Comparison of ENCODE assay signal across 17 cellular contexts in genomic region chr1:25088180-25088701, GRCh38.
DNase-seq lines count a peak whose midpoint lies in the region; ATAC-seq, FAIRE-seq and TF ChIP-seq lines count a peak whose summit lies in the region.
"Had no signal": no experiment of that assay in that cellular context is flagged by ENCODE, and none has a peak within 500 bp of the region (broad histone marks: within the 10 kb centered on the region; RNA-seq: fewer than 3 reads in every experiment).

No MANE protein-coding gene starts in this region.

- DNase-seq in K562 (ENCODE audit: extremely low read depth in 1 of 4, low spot score in 3 of 4) (no peak), right cardiac atrium (no peak), OCI-M1 (lab: John Stamatoyannopoulos, UW) (no peak)
- DNase-seq in stimulated activated naive CD8-positive, alpha-beta T cell treated with anti-CD3 and anti-CD28 coated beads, Interleukin-15, Interleukin-2, amounts not matched to agents 100 U/mL and 50 U/mL, for 24 hours, result no peak
- DNase-seq: CD4-positive, alpha-beta T cell; CD8-positive, alpha-beta memory T cell; DMS 273 treated with DMSO at 0.1 percent for 48 hours; DMS79; GF-D8; GM23248; HCEC 1CT had no signal

- TF ChIP-seq POLR2A in K562 (conservative IDR thresholded peaks at IDR 0.05), result no peak

- TF ChIP-seq CTCF in HEK293 (tag by site-specific recombination; IDR thresholded peaks at IDR 0.05), result no peak
- TF ChIP-seq CTCF in K562 (IDR thresholded peaks at IDR 0.05 in 2 of 3, conservative IDR thresholded peaks at IDR 0.05 in 1 of 3; ENCODE audit: insufficient read depth in 2 of 3, low read depth in 1 of 3, low read length in 3 of 3), result no peak

- H4K20me1 ChIP-seq in BLaER1 treated with 17β-estradiol and CSF1 and Interleukin-3, amounts not matched to agents 10 nM and 100 nM, result no peaks in the 10 kb centered on the region
- H4K20me1 ChIP-seq in K562 (replicated peaks; ENCODE audit: control insufficient read depth, insufficient read depth, low read length), result no peaks in the 10 kb centered on the region

- FAIRE-seq in K562 (lab: Jason Lieb, UNC), result no peak
- FAIRE-seq: D721Med, GM12891, GM18507, H1 had no signal

- H3K79me2 ChIP-seq in K562 (ENCODE audit: control insufficient read depth, insufficient read depth, low read length), result no peaks in the 10 kb centered on the region

- H3K4me2 ChIP-seq in BLaER1 treated with 17β-estradiol and CSF1 and Interleukin-3, amounts not matched to agents 10 nM and 100 nM, result peak overlapping the region in 9 of 11 experiments; percentile 15 to 77 (median 65); a peak in 17 of 22 replicates
- H3K4me2 ChIP-seq in K562 (ENCODE audit: insufficient read depth, low read length), result no peak overlapping the region

- no peaks in the 10 kb centered on the region for H3K36me3 ChIP-seq in BLaER1 treated with 17β-estradiol and CSF1 and Interleukin-3, amounts not matched to agents 10 nM and 100 nM
- H3K36me3 ChIP-seq in HEK293 (ENCODE audit: control insufficient read depth in 2 of 2, insufficient read depth in 1 of 2, low read length in 2 of 2), result no peaks in the 10 kb centered on the region
- no peaks in the 10 kb centered on the region for H3K36me3 ChIP-seq in K562 (ENCODE audit: control insufficient read depth, insufficient read depth, low read length)

- in situ Hi-C loops in K562 (cut with MboI), result no loop called here

- POLR2A ChIA-PET in HEK293 (lab: Yijun Ruan, JAX) (interaction anchor here (0.6 kb wide), 1 partner anchor 465 kb away, joined by 6 read pairs; no protein-coding TSS in a partner anchor), K562 (lab: Yijun Ruan, JAX) (interaction anchor here (0.7 to 0.9 kb wide), 2 partner anchors 8 to 126 kb away, joined by 4 to 5 read pairs; no protein-coding TSS in a partner anchor)

- WGBS in K562 (ENCODE audit: insufficient coverage, low coverage, missing lambda C conversion rate), result 21% methylated on average over 6 of the region's 6 CpGs
- 71% methylated on average over 6 of the region's 6 CpGs for WGBS in right cardiac atrium

- no peak overlapping the region for H2AFZ ChIP-seq in K562 (ENCODE audit: low read depth, low read length)
- H2AFZ ChIP-seq: GM23248 had no signal

- no peak for ATAC-seq in K562
- no peak for ATAC-seq in stimulated activated naive CD8-positive, alpha-beta T cell treated with anti-CD3 and anti-CD28 coated beads, Interleukin-15, Interleukin-2, amounts not matched to agents 100 U/mL and 50 U/mL, for 24 hours
- no peak for ATAC-seq in right cardiac atrium

- no peaks in the 10 kb centered on the region for H3K9me1 ChIP-seq in K562 (ENCODE audit: control insufficient read depth, insufficient read depth, low read length)

- intact Hi-C loops in K562 (cut with micrococcal nuclease), result no loop called here
- intact Hi-C loops in right cardiac atrium (cut with DNase I), result no loop called here

- no peaks in the 10 kb centered on the region for H3K27me3 ChIP-seq in BLaER1 treated with 17β-estradiol and CSF1 and Interleukin-3, amounts not matched to agents 10 nM and 100 nM
- H3K27me3 ChIP-seq in K562 (ENCODE audit: control insufficient read depth in 2 of 2, insufficient read depth in 2 of 2, low read length in 2 of 2), result peaks cover 4 to 61% of the 10 kb centered on the region in 2 experiments; a peak in 4 of 5 replicates
- no peaks in the 10 kb centered on the region for H3K27me3 ChIP-seq in right cardiac atrium (ENCODE audit: control insufficient read depth, insufficient read depth)

- CTCF ChIA-PET in HEK293 (lab: Yijun Ruan, JAX), result interaction anchor here (1.7 kb wide), 1 partner anchor 13 kb away, joined by 6 read pairs; no protein-coding TSS in a partner anchor
- CTCF ChIA-PET in K562 (lab: Yijun Ruan, JAX; ENCODE audit: low intra/inter-chr PET ratio), result no interaction called here

- no peak for TF ChIP-seq RAD21 in K562 (CRISPR knock-in tag; conservative IDR thresholded peaks at IDR 0.05 in 1 of 2, IDR thresholded peaks at IDR 0.05 in 1 of 2)

- H3K9me3 ChIP-seq in BLaER1 treated with 17β-estradiol and CSF1 and Interleukin-3, amounts not matched to agents 10 nM and 100 nM (replicated peaks in 1 of 11), result no peaks in the 10 kb centered on the region
- H3K9me3 ChIP-seq in HEK293 (ENCODE audit: control insufficient read depth, insufficient read depth, low read depth, low read length) (no peaks in the 10 kb centered on the region), K562 (replicated peaks; ENCODE audit: control insufficient read depth, insufficient read depth, low read depth, low read length) (no peaks in the 10 kb centered on the region), right cardiac atrium (ENCODE audit: control insufficient read depth, low read length) (no peaks in the 10 kb centered on the region)

- H3K9ac ChIP-seq in BLaER1 treated with 17β-estradiol and CSF1 and Interleukin-3, amounts not matched to agents 10 nM and 100 nM, result no peak overlapping the region
- H3K9ac ChIP-seq in K562 (ENCODE audit: insufficient read depth in 1 of 2, low read depth in 2 of 2, low read length in 2 of 2), result no peak overlapping the region
- H3K9ac ChIP-seq: GM23248 had no signal

- H3K27ac ChIP-seq in BLaER1 treated with 17β-estradiol and CSF1 and Interleukin-3, amounts not matched to agents 10 nM and 100 nM, result peak overlapping the region in 1 of 11 experiments; percentile 38; a peak in 3 of 22 replicates
- H3K27ac ChIP-seq in HEK293 (ENCODE audit: extremely low read depth, low read depth, low read length), result no peak overlapping the region
- H3K27ac ChIP-seq in K562 (ENCODE audit: extremely low read depth, low read depth, low read length), result no peak overlapping the region
- no peak overlapping the region for H3K27ac ChIP-seq in right cardiac atrium (ENCODE audit: low read length)
- H3K27ac ChIP-seq: GM23248 had no signal

- TF ChIP-seq EP300 in K562 (IDR thresholded peaks at IDR 0.05; ENCODE audit: low read length), result no peak

- peaks cover 0 to 56% (median 43%) of the 10 kb centered on the region in 10 experiments; a peak in 16 of 20 replicates for H3K4me1 ChIP-seq in BLaER1 treated with 17β-estradiol and CSF1 and Interleukin-3, amounts not matched to agents 10 nM and 100 nM
- H3K4me1 ChIP-seq in HEK293 (ENCODE audit: control insufficient read depth, insufficient read depth, low read length) (no peaks in the 10 kb centered on the region), K562 (replicated peaks in 1 of 2; ENCODE audit: control insufficient read depth in 2 of 2, insufficient read depth in 2 of 2, low read length in 2 of 2) (peaks cover 4% of the 10 kb centered on the region in 2 experiments; a peak in 4 of 5 replicates), right cardiac atrium (ENCODE audit: control insufficient read depth, insufficient read depth, low read length) (no peaks in the 10 kb centered on the region)

- H3K4me3 ChIP-seq in BLaER1 treated with 17β-estradiol and CSF1 and Interleukin-3, amounts not matched to agents 10 nM and 100 nM, result no peak overlapping the region
- no peak overlapping the region for H3K4me3 ChIP-seq in HEK293 (ENCODE audit: low read depth, low read length)
- no peak overlapping the region for H3K4me3 ChIP-seq in K562
- H3K4me3 ChIP-seq in right cardiac atrium (ENCODE audit: low read length), result no peak overlapping the region
- H3K4me3 ChIP-seq: GM23248 had no signal

- no TSS peak for BruUV-seq in K562 (replicated peaks; lab: Mats Ljungman, UMichigan)

TF ChIP-seq in HEK293, 187 proteins besides CTCF, POLR2A, EP300 and RAD21:
- TF ChIP-seq SCRT2 (tag by site-specific recombination; IDR thresholded peaks at IDR 0.05) (peak; percentile 27; the same call in 1 of the 2 replicates), ZNF701 (tag by site-specific recombination; IDR thresholded peaks at IDR 0.05) (no peak)

TF ChIP-seq in K562, 482 proteins besides CTCF, POLR2A, EP300 and RAD21:
- TF ChIP-seq CUX1 (CRISPR knock-in tag; IDR thresholded peaks at IDR 0.05) (no peak), ZKSCAN8 (CRISPR knock-in tag; IDR thresholded peaks at IDR 0.05) (peak; percentile 92), SNRNP70 (optimal IDR thresholded peaks at IDR 0.05; ENCODE audit: low read depth, low read length) (no peak), JUND (IDR thresholded peaks at IDR 0.05; ENCODE audit: borderline replicate concordance, low read depth, low read length) (no peak), JUND (tag; IDR thresholded peaks at IDR 0.05; ENCODE audit: borderline replicate concordance, low read depth, low read length) (no peak)
